In genomic region chr10:1737222-1738061, GRCh38 we compare ENCODE assay signal across 9 cellular contexts. TPM values are rescaled to one million over a fixed set of nuclear protein-coding genes. Genes with fewer than 3 reads are reported as not detected.
A peak's percentile ranks its signal among the peaks of the same experiment; 100 is the strongest.
DNase-seq lines count a peak whose midpoint lies in the region; ATAC-seq and TF ChIP-seq lines count a peak whose summit lies in the region.
"Had no signal": no experiment of that assay in that cellular context is flagged by ENCODE, and none has a peak within 500 bp of the region (broad histone marks: within the 10 kb centered on the region; RNA-seq: fewer than 3 reads in every experiment).

Gene ADARB2 (minus strand): TSS chr10:1737525.

- H3K4me3 ChIP-seq in GM12865 (ENCODE audit: low read depth, low read length) (peak within 1 kb of the TSS; percentile 86), HUES48 (ENCODE audit: low read depth, low read length) (peak within 1 kb of the TSS; percentile 63), lower leg skin (ENCODE audit: low read depth, poor library complexity, severe bottlenecking) (no peak within 1 kb of the TSS)

- peak; percentile 76 for ATAC-seq in GM21423 (IDR thresholded peaks at IDR 0.05; ENCODE audit: unreplicated experiment)
- peak; percentile 27 for ATAC-seq in T-helper 17 cell

- H3K27me3 ChIP-seq in HUES48 (ENCODE audit: control insufficient read depth, insufficient read depth, low read length), result peaks cover 65% of the 10 kb centered on the region

- no peaks in the 10 kb centered on the region for H3K9me3 ChIP-seq in HUES48 (ENCODE audit: control insufficient read depth, insufficient read depth, low read length)
- H3K9me3 ChIP-seq in T-helper 17 cell (ENCODE audit: control insufficient read depth, low read length, poor library complexity, severe bottlenecking), result no peaks in the 10 kb centered on the region

- TF ChIP-seq CTCF in GM12865 (IDR thresholded peaks at IDR 0.05; ENCODE audit: insufficient read depth, low read depth, low read length, missing control alignments) (no peak), lower leg skin (IDR thresholded peaks at IDR 0.05) (no peak)

- WGBS in lower leg skin, 2 donors, result 0 to 4% methylated on average over 42 to 48 of the region's 50 CpGs

- H3K27me3 Mint-ChIP-seq in T-helper 17 cell, result peaks cover 75% of the 10 kb centered on the region

- 0 out of 2 replicates have a peak within 1 kb of the TSS, but pooled peaks have one; percentile 16 for H3K9ac ChIP-seq in HUES48 (ENCODE audit: low read depth, low read length)

- DNase-seq in GM12865 (ENCODE audit: low read depth), result peak; percentile 89
- no peak for DNase-seq in T-helper 17 cell
- peak; percentile 86 for DNase-seq in iPS DF 19.7 (ENCODE audit: low read depth, low spot score)
- DNase-seq in stimulated activated CD4-positive, alpha-beta T cell treated with anti-CD3 and anti-CD28 coated beads, Interleukin-2, amount 100 ng/mL, for 24 hours, result peak; percentile 24 to 42
- DNase-seq in lower leg skin (ENCODE audit: low spot score in 2 of 2), result no peak
- no peak for DNase-seq in effector CD8-positive, alpha-beta T cell (lab: John Stamatoyannopoulos, UW)

- H3K27ac Mint-ChIP-seq in T-helper 17 cell, result no peak within 1 kb of the TSS

- peaks cover 11% of the 10 kb centered on the region for H3K4me1 ChIP-seq in HUES48 (ENCODE audit: control insufficient read depth, insufficient read depth, low read length)

- peaks cover 2% of the 10 kb centered on the region for H3K36me3 Mint-ChIP-seq in T-helper 17 cell (ENCODE audit: low read depth)

- no peaks in the 10 kb centered on the region for H3K36me3 ChIP-seq in HUES48 (ENCODE audit: control insufficient read depth, insufficient read depth, low read length)

- no peak for TF ChIP-seq POLR2A in lower leg skin (IDR thresholded peaks at IDR 0.05)

- peaks cover 2% of the 10 kb centered on the region for H3K4me1 Mint-ChIP-seq in T-helper 17 cell

- H3K4me3 Mint-ChIP-seq in T-helper 17 cell, result peak within 1 kb of the TSS; percentile 41

- H3K27ac ChIP-seq in HUES48 (ENCODE audit: low read depth, low read length), result peak within 1 kb of the TSS; percentile 11
- H3K27ac ChIP-seq: skin epidermis had no signal

- intact Hi-C loops in lower leg skin (cut with DNase I; ENCODE audit: low total_unique reads), result no loop called here

RNA-seq across cellular contexts. Expression of gene ADARB2, which starts in this region (rescaled TPM):
- under 1 TPM in 1 of 2 donors, not detected in 1; 0.18 TPM for total RNA-seq in T-helper 17 cell
- 1 to 10 TPM in 3 of 4 donors, under 1 TPM in 1; 0.72 to 3.6 (median 1.8) TPM for total RNA-seq in lower leg skin

Comparison
In these comparisons a context has a peak if more than half of its experiments do, and no peak if none do; other contexts are left out.
1. Peak in ATAC-seq in T-helper 17 cell; RNA of the gene not detected or under 1 TPM.
2. DNase-seq: peak in GM12865 (single experiment), iPS DF 19.7 (single experiment) and stimulated activated CD4-positive, alpha-beta T cell treated with anti-CD3 and anti-CD28 coated beads, Interleukin-2, amount 100 ng/mL, for 24 hours (2 of 2); none in T-helper 17 cell (0 of 3), lower leg skin (0 of 2) and effector CD8-positive, alpha-beta T cell (single experiment).